In genomic region chr17:65013613-65014391, GRCh38 we compare ENCODE assay signal across 8 cellular contexts. TPM values are rescaled to one million over a fixed set of nuclear protein-coding genes. Genes with fewer than 3 reads are reported as not detected.
DNase-seq lines count a peak whose midpoint lies in the region; ATAC-seq lines count a peak whose summit lies in the region.

No MANE protein-coding gene starts in this region.

- DNase-seq in activated naive CD4-positive, alpha-beta T cell treated with anti-CD3 and anti-CD28 coated beads for 36 hours, result peak; percentile 59
- no peak for DNase-seq in activated naive CD4-positive, alpha-beta T cell (lab: John Stamatoyannopoulos, UW)
- peak; percentile 60 for DNase-seq in fibroblast of the conjunctiva (ENCODE audit: low read depth)
- peak; percentile 76 for DNase-seq in stromal cell of bone marrow (ENCODE audit: low read depth)
- DNase-seq in DMS 273 treated with DMSO at 0.1 percent for 48 hours (lab: John Stamatoyannopoulos, UW), result no peak
- no peak for DNase-seq in T1000 (lab: John Stamatoyannopoulos, UW)

- ATAC-seq in HG02938 (IDR thresholded peaks at IDR 0.05; ENCODE audit: unreplicated experiment), result no peak

- CTCF ChIA-PET in activated naive CD4-positive, alpha-beta T cell treated with anti-CD3 and anti-CD28 coated beads for 36 hours (lab: Charles Lee), result no interaction called here

- H3K4me1 Mint-ChIP-seq in activated naive CD4-positive, alpha-beta T cell treated with anti-CD3 and anti-CD28 coated beads for 36 hours (ENCODE audit: low read depth), result peaks cover 49% of the 10 kb centered on the region
- peaks cover 51% of the 10 kb centered on the region for H3K4me1 Mint-ChIP-seq in T-helper 1 cell treated with Interleukin-12 subunit alpha and Interleukin-12 subunit beta and Interleukin-4 antibody, amounts not matched to agents 30 μg/mL and 1 μg/mL, for 36 hours (ENCODE audit: low read depth)

- H3K27ac Mint-ChIP-seq in activated naive CD4-positive, alpha-beta T cell treated with anti-CD3 and anti-CD28 coated beads for 36 hours, result no peak overlapping the region
- H3K27ac Mint-ChIP-seq in T-helper 1 cell treated with Interleukin-12 subunit alpha and Interleukin-12 subunit beta and Interleukin-4 antibody, amounts not matched to agents 30 μg/mL and 1 μg/mL, for 36 hours, result peak overlapping the region; percentile 3

- intact Hi-C loops in activated naive CD4-positive, alpha-beta T cell treated with anti-CD3 and anti-CD28 coated beads for 36 hours (cut with micrococcal nuclease), result no loop called here

- H3K4me3 Mint-ChIP-seq in activated naive CD4-positive, alpha-beta T cell treated with anti-CD3 and anti-CD28 coated beads for 36 hours, result no peak overlapping the region
- H3K4me3 Mint-ChIP-seq in T-helper 1 cell treated with Interleukin-12 subunit alpha and Interleukin-12 subunit beta and Interleukin-4 antibody, amounts not matched to agents 30 μg/mL and 1 μg/mL, for 36 hours, result peak overlapping the region; percentile 4

- peaks cover 47% of the 10 kb centered on the region for H3K36me3 Mint-ChIP-seq in activated naive CD4-positive, alpha-beta T cell treated with anti-CD3 and anti-CD28 coated beads for 36 hours (ENCODE audit: low read depth)
- H3K36me3 Mint-ChIP-seq in T-helper 1 cell treated with Interleukin-12 subunit alpha and Interleukin-12 subunit beta and Interleukin-4 antibody, amounts not matched to agents 30 μg/mL and 1 μg/mL, for 36 hours (ENCODE audit: low read depth), result peaks cover 49% of the 10 kb centered on the region

- no peaks in the 10 kb centered on the region for H3K9me3 Mint-ChIP-seq in activated naive CD4-positive, alpha-beta T cell treated with anti-CD3 and anti-CD28 coated beads for 36 hours
- H3K9me3 Mint-ChIP-seq in T-helper 1 cell treated with Interleukin-12 subunit alpha and Interleukin-12 subunit beta and Interleukin-4 antibody, amounts not matched to agents 30 μg/mL and 1 μg/mL, for 36 hours, result no peaks in the 10 kb centered on the region

- no peaks in the 10 kb centered on the region for H3K27me3 Mint-ChIP-seq in activated naive CD4-positive, alpha-beta T cell treated with anti-CD3 and anti-CD28 coated beads for 36 hours (ENCODE audit: low read depth)
- H3K27me3 Mint-ChIP-seq in T-helper 1 cell treated with Interleukin-12 subunit alpha and Interleukin-12 subunit beta and Interleukin-4 antibody, amounts not matched to agents 30 μg/mL and 1 μg/mL, for 36 hours (ENCODE audit: low read depth), result no peaks in the 10 kb centered on the region

RNA-seq across cellular contexts. Expression of gene GNA13, which starts 42.7 kb away (rescaled TPM):
- total RNA-seq in activated naive CD4-positive, alpha-beta T cell treated with anti-CD3 and anti-CD28 coated beads for 36 hours, result 10 to 100 TPM; 42.4 to 44.9 TPM

Comparison
In these comparisons a context has a peak if more than half of its experiments do, and no peak if none do; other contexts are left out.
1. DNase-seq: peak in activated naive CD4-positive, alpha-beta T cell treated with anti-CD3 and anti-CD28 coated beads for 36 hours (single experiment), fibroblast of the conjunctiva (single experiment) and stromal cell of bone marrow (single experiment); none in activated naive CD4-positive, alpha-beta T cell (0 of 4), DMS 273 treated with DMSO at 0.1 percent for 48 hours (single experiment) and T1000 (single experiment).